In genomic region chr11:127493330-127493729, GRCh38 we compare ENCODE assay signal across 8 cellular contexts.
A peak's percentile ranks its signal among the peaks of the same experiment; 100 is the strongest.
DNase-seq lines count a peak whose midpoint lies in the region; ATAC-seq and TF ChIP-seq lines count a peak whose summit lies in the region.

No MANE protein-coding gene starts in this region.

- H3K9me3 Mint-ChIP-seq in activated CD4-positive, alpha-beta T cell treated with anti-CD3 and anti-CD28 coated beads for 36 hours (ENCODE audit: low read depth): peaks cover 5% of the 10 kb centered on the region

- TF ChIP-seq CTCF in HFF-Myc (IDR thresholded peaks at IDR 0.05; ENCODE audit: low read depth, low read length, missing control alignments): peak; percentile 47
- TF ChIP-seq CTCF in OCI-LY3 (IDR thresholded peaks at IDR 0.05; ENCODE audit: low read depth, low read length): peak; percentile 52
- TF ChIP-seq CTCF in foreskin keratinocyte (conservative IDR thresholded peaks at IDR 0.05): peak; percentile 36

- no peak overlapping the region for H3K27ac Mint-ChIP-seq in activated CD4-positive, alpha-beta T cell treated with anti-CD3 and anti-CD28 coated beads for 36 hours

- H3K27me3 Mint-ChIP-seq in activated CD4-positive, alpha-beta T cell treated with anti-CD3 and anti-CD28 coated beads for 36 hours: no peaks in the 10 kb centered on the region

- H3K4me2 ChIP-seq in OCI-LY3 (ENCODE audit: low read length): no peak overlapping the region

- POLR2A ChIA-PET in activated CD4-positive, alpha-beta T cell treated with anti-CD3 and anti-CD28 coated beads for 36 hours (lab: Charles Lee): no interaction called here

- no peaks in the 10 kb centered on the region for H3K9me3 ChIP-seq in OCI-LY3 (ENCODE audit: insufficient read depth, low read length)

- H3K4me3 ChIP-seq in HFF-Myc (replicated peaks; ENCODE audit: low read depth, low read length) (no peak overlapping the region), OCI-LY3 (ENCODE audit: low read length) (no peak overlapping the region)

- no peaks in the 10 kb centered on the region for H3K36me3 ChIP-seq in OCI-LY3 (replicated peaks; ENCODE audit: low read depth, low read length)

- no peaks in the 10 kb centered on the region for H3K4me1 Mint-ChIP-seq in activated CD4-positive, alpha-beta T cell treated with anti-CD3 and anti-CD28 coated beads for 36 hours

- CTCF ChIA-PET in activated CD4-positive, alpha-beta T cell treated with anti-CD3 and anti-CD28 coated beads for 36 hours (lab: Charles Lee): interaction anchor here (0.6 to 1.1 kb wide), 5 partner anchors 12 to 1013 kb away, joined by 3 to 5 read pairs (median 4); no protein-coding TSS in a partner anchor

- H3K36me3 Mint-ChIP-seq in activated CD4-positive, alpha-beta T cell treated with anti-CD3 and anti-CD28 coated beads for 36 hours (ENCODE audit: low read depth): no peaks in the 10 kb centered on the region

- H3K27ac ChIP-seq in OCI-LY3 (ENCODE audit: low read length) (no peak overlapping the region), foreskin keratinocyte (no peak overlapping the region)

- intact Hi-C loops in activated CD4-positive, alpha-beta T cell treated with anti-CD3 and anti-CD28 coated beads for 36 hours (cut with DNase I, micrococcal nuclease): no loop called here

- no peak for ATAC-seq in foreskin keratinocyte
- no peak for ATAC-seq in activated CD4-positive, alpha-beta T cell treated with anti-CD3 and anti-CD28 coated beads for 36 hours

- H3K9ac ChIP-seq in OCI-LY3 (ENCODE audit: low read length): no peak overlapping the region

- H3K27me3 ChIP-seq in OCI-LY3 (ENCODE audit: low read depth, low read length) (no peaks in the 10 kb centered on the region), foreskin keratinocyte (no peaks in the 10 kb centered on the region)

- H3K4me3 Mint-ChIP-seq in activated CD4-positive, alpha-beta T cell treated with anti-CD3 and anti-CD28 coated beads for 36 hours: no peak overlapping the region

- H3K4me1 ChIP-seq in OCI-LY3 (ENCODE audit: low read length) (no peaks in the 10 kb centered on the region), foreskin keratinocyte (no peaks in the 10 kb centered on the region)

- no peaks in the 10 kb centered on the region for H4K20me1 ChIP-seq in OCI-LY3 (ENCODE audit: insufficient read depth, low read length)

- no peak overlapping the region for H2AFZ ChIP-seq in OCI-LY3 (ENCODE audit: low read depth, low read length)

- DNase-seq in COR-L47 (lab: John Stamatoyannopoulos, UW) (peak; percentile 48), HFF-Myc (ENCODE audit: extremely low read depth, low read depth) (peak; percentile 5), foreskin keratinocyte (no peak), foreskin melanocyte (no peak), COLO668 (lab: John Stamatoyannopoulos, UW; ENCODE audit: unreplicated experiment) (no peak), NCI-H1436 (lab: John Stamatoyannopoulos, UW) (no peak)
- DNase-seq in activated CD4-positive, alpha-beta T cell treated with anti-CD3 and anti-CD28 coated beads for 36 hours: no peak

- no peaks in the 10 kb centered on the region for H3K79me2 ChIP-seq in OCI-LY3 (ENCODE audit: low read length)

Comparison
In these comparisons a context has a peak if more than half of its experiments do, and no peak if none do; other contexts are left out.
1. DNase-seq: peak in COR-L47 (single experiment) and HFF-Myc (single experiment); none in foreskin keratinocyte (0 of 2), foreskin melanocyte (single experiment), activated CD4-positive, alpha-beta T cell treated with anti-CD3 and anti-CD28 coated beads for 36 hours (single experiment), COLO668 (single experiment) and NCI-H1436 (single experiment).
2. Peak in every context shown above with its lines, with median percentiles within 50 percentile points of each other: CTCF ChIP-seq.